Comparison of ENCODE assay signal across 13 cellular contexts in the genomic region with DNA sequence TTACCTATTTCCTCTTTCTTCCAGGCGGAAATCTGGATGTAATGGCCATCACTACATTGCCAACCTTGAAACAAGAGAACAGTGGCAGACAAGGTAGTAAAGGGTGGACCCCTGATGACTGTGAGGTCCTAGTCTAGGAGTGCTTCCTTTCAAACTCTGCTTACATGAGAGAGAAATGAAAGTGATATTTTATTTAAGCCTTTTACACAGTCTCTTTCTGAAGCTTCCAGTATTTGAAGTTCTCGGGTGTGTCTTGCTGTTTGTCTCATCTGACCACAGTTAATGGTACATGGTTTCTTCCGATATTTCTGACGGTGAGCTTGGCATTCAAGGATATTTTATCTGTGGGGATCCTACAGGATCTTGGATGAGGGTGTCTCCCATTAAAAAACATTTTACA.
A peak's percentile ranks its signal among the peaks of the same experiment; 100 is the strongest.
DNase-seq lines count a peak whose midpoint lies in the region; ATAC-seq lines count a peak whose summit lies in the region.
"Had no signal": no experiment of that assay in that cellular context is flagged by ENCODE, and none has a peak within 500 bp of the region (broad histone marks: within the 10 kb centered on the region; RNA-seq: fewer than 3 reads in every experiment).

No MANE protein-coding gene starts in this region.

- H3K9me3 Mint-ChIP-seq in CD4-positive, alpha-beta memory T cell, result no peaks in the 10 kb centered on the region
- H3K9me3 Mint-ChIP-seq in activated T-helper 2 cell treated with anti-CD3 and anti-CD28 coated beads, Interferon-gamma antibody, Interleukin-2, Interleukin-4, amounts not matched to agents 10 μg/mL and 5 μg/mL and 100 μg/mL, durations not matched to agents 14 hours and 24 hours and 36 hours, result no peaks in the 10 kb centered on the region
- H3K9me3 Mint-ChIP-seq: immature natural killer cell had no signal

- H3K36me3 Mint-ChIP-seq in CD4-positive, alpha-beta memory T cell, result peaks cover 1 to 3% of the 10 kb centered on the region in 2 donors
- H3K36me3 Mint-ChIP-seq in activated T-helper 2 cell treated with anti-CD3 and anti-CD28 coated beads, Interferon-gamma antibody, Interleukin-2, Interleukin-4, amounts not matched to agents 10 μg/mL and 5 μg/mL and 100 μg/mL, durations not matched to agents 14 hours and 24 hours and 36 hours (ENCODE audit: low read depth), result peaks cover 43% of the 10 kb centered on the region

- H3K27me3 Mint-ChIP-seq in CD4-positive, alpha-beta memory T cell, result no peaks in the 10 kb centered on the region
- no peaks in the 10 kb centered on the region for H3K27me3 Mint-ChIP-seq in activated T-helper 2 cell treated with anti-CD3 and anti-CD28 coated beads, Interferon-gamma antibody, Interleukin-2, Interleukin-4, amounts not matched to agents 10 μg/mL and 5 μg/mL and 100 μg/mL, durations not matched to agents 14 hours and 24 hours and 36 hours (ENCODE audit: low read depth)

- peak; percentile 69 for ATAC-seq in GM19035 (IDR thresholded peaks at IDR 0.05; ENCODE audit: unreplicated experiment)
- ATAC-seq in HG03095 (IDR thresholded peaks at IDR 0.05; ENCODE audit: unreplicated experiment), result peak; percentile 72
- ATAC-seq in HG02884 (IDR thresholded peaks at IDR 0.05; ENCODE audit: unreplicated experiment), result no peak
- no peak for ATAC-seq in GM19463 (IDR thresholded peaks at IDR 0.05; ENCODE audit: unreplicated experiment)

- H3K36me3 ChIP-seq in CD4-positive, alpha-beta memory T cell (ENCODE audit: insufficient read depth, low read length), result no peaks in the 10 kb centered on the region
- H3K36me3 ChIP-seq: BE2C, brain microvascular endothelial cell, neutrophil had no signal

- no peaks in the 10 kb centered on the region for H3K27me3 ChIP-seq in CD4-positive, alpha-beta memory T cell (ENCODE audit: insufficient read depth, low read length)
- H3K27me3 ChIP-seq: BE2C, brain microvascular endothelial cell, neutrophil had no signal

- no peak overlapping the region for H3K27ac ChIP-seq in CD4-positive, alpha-beta memory T cell (ENCODE audit: low read depth, low read length)
- H3K27ac ChIP-seq: brain microvascular endothelial cell, neutrophil had no signal

- CTCF ChIA-PET in CD4-positive, alpha-beta memory T cell (lab: Charles Lee; ENCODE audit: partially characterized antibody), result no interaction called here

- DNase-seq in CD4-positive, alpha-beta memory T cell, result no peak
- no peak for DNase-seq in activated T-helper 2 cell treated with anti-CD3 and anti-CD28 coated beads, Interferon-gamma antibody, Interleukin-2, Interleukin-4, amounts not matched to agents 10 μg/mL and 5 μg/mL and 100 μg/mL, durations not matched to agents 14 hours and 24 hours and 36 hours (ENCODE audit: low spot score)
- no peak for DNase-seq in G401 (ENCODE audit: low spot score)
- DNase-seq in KG1 (lab: John Stamatoyannopoulos, UW), result no peak
- DNase-seq: BE2C, brain microvascular endothelial cell, immature natural killer cell, NCI-H187 had no signal

- peaks cover 12% of the 10 kb centered on the region for H3K4me1 ChIP-seq in CD4-positive, alpha-beta memory T cell (ENCODE audit: insufficient read depth, low read length)
- H3K4me1 ChIP-seq: BE2C had no signal

- intact Hi-C loops in CD4-positive, alpha-beta memory T cell (cut with micrococcal nuclease), result no loop called here
- intact Hi-C loops in activated T-helper 2 cell treated with anti-CD3 and anti-CD28 coated beads, Interferon-gamma antibody, Interleukin-2, Interleukin-4, amounts not matched to agents 10 μg/mL and 5 μg/mL and 100 μg/mL, durations not matched to agents 14 hours and 24 hours and 36 hours (cut with micrococcal nuclease), result no loop called here

- peak overlapping the region; percentile 22 to 90 (median 77) for H3K27ac Mint-ChIP-seq in CD4-positive, alpha-beta memory T cell
- H3K27ac Mint-ChIP-seq in activated T-helper 2 cell treated with anti-CD3 and anti-CD28 coated beads, Interferon-gamma antibody, Interleukin-2, Interleukin-4, amounts not matched to agents 10 μg/mL and 5 μg/mL and 100 μg/mL, durations not matched to agents 14 hours and 24 hours and 36 hours, result peak overlapping the region; percentile 60

- no peak overlapping the region for H3K4me3 ChIP-seq in CD4-positive, alpha-beta memory T cell (ENCODE audit: low read length in 2 of 2)

- no peaks in the 10 kb centered on the region for H3K9me3 ChIP-seq in CD4-positive, alpha-beta memory T cell (ENCODE audit: control insufficient read depth in 1 of 2, low read length in 2 of 2)
- H3K9me3 ChIP-seq: BE2C, neutrophil had no signal

- in situ Hi-C loops in G401 (cut with HindIII; ENCODE audit: low sequenced_read_pairs), result no loop called here

- POLR2A ChIA-PET in CD4-positive, alpha-beta memory T cell (lab: Charles Lee; ENCODE audit: partially characterized antibody), result interaction anchor here (0.9 to 1.5 kb wide), 3 partner anchors 102 to 138 kb away, joined by 3 to 4 read pairs (median 3); no protein-coding TSS in a partner anchor

- peaks cover 7 to 15% (median 12%) of the 10 kb centered on the region in 4 donors for H3K4me1 Mint-ChIP-seq in CD4-positive, alpha-beta memory T cell
- peaks cover 30% of the 10 kb centered on the region for H3K4me1 Mint-ChIP-seq in activated T-helper 2 cell treated with anti-CD3 and anti-CD28 coated beads, Interferon-gamma antibody, Interleukin-2, Interleukin-4, amounts not matched to agents 10 μg/mL and 5 μg/mL and 100 μg/mL, durations not matched to agents 14 hours and 24 hours and 36 hours (ENCODE audit: low read depth)

- peak overlapping the region in 6 of 8 donors; percentile 30 to 76 (median 48) for H3K4me3 Mint-ChIP-seq in CD4-positive, alpha-beta memory T cell
- peak overlapping the region; percentile 56 for H3K4me3 Mint-ChIP-seq in activated T-helper 2 cell treated with anti-CD3 and anti-CD28 coated beads, Interferon-gamma antibody, Interleukin-2, Interleukin-4, amounts not matched to agents 10 μg/mL and 5 μg/mL and 100 μg/mL, durations not matched to agents 14 hours and 24 hours and 36 hours (ENCODE audit: low read depth)
- H3K4me3 Mint-ChIP-seq: immature natural killer cell had no signal

Comparison
In these comparisons a context has a peak if more than half of its experiments do, and no peak if none do; other contexts are left out.
1. ATAC-seq: peak in GM19035 (single experiment) and HG03095 (single experiment); none in HG02884 (single experiment) and GM19463 (single experiment).